In genomic region chr7:92864169-92864568, GRCh38 we compare ENCODE assay signal across 7 cellular contexts. TPM values are rescaled to one million over a fixed set of nuclear protein-coding genes. Genes with fewer than 3 reads are reported as not detected.
DNase-seq lines count a peak whose midpoint lies in the region; ATAC-seq and TF ChIP-seq lines count a peak whose summit lies in the region.
"Not testable (repeated sequence)": the region's sequence is repeated elsewhere in the genome, so short reads cannot be mapped to it uniquely, and the experiment has no call there.

No MANE protein-coding gene starts in this region.

- not testable (repeated sequence) for H3K4me3 Mint-ChIP-seq in glutamatergic neuron (ENCODE audit: unreplicated experiment); osteocyte (ENCODE audit: unreplicated experiment)

- H3K9me2 ChIP-seq in Loucy (replicated peaks; ENCODE audit: low read depth, low read length) = not testable (repeated sequence)

- H3K27ac Mint-ChIP-seq in glutamatergic neuron (ENCODE audit: unreplicated experiment); osteocyte (ENCODE audit: unreplicated experiment): not testable (repeated sequence)

- not testable (repeated sequence) for H2AFZ ChIP-seq in Loucy (ENCODE audit: low read length); OCI-LY3 (ENCODE audit: low read depth, low read length)

- not testable (repeated sequence) for H3K4me3 ChIP-seq in Loucy (ENCODE audit: low read length, poor library complexity, severe bottlenecking); OCI-LY3 (ENCODE audit: low read length); body of pancreas

- WGBS in body of pancreas, 2 donors = 24 to 33% methylated on average over 5 of the region's 5 CpGs

- not testable (repeated sequence) for H3K36me3 ChIP-seq in Loucy (ENCODE audit: insufficient read depth, low read length); OCI-LY3 (replicated peaks; ENCODE audit: low read depth, low read length); body of pancreas (replicated peaks in 1 of 2; ENCODE audit: insufficient read depth in 1 of 2, low read depth in 2 of 2)

- TF ChIP-seq CTCF in Loucy (conservative IDR thresholded peaks at IDR 0.05; ENCODE audit: low read length) (peak; percentile 38; the same call in 1 of the 2 replicates), OCI-LY3 (IDR thresholded peaks at IDR 0.05; ENCODE audit: low read depth, low read length) (peak; percentile 22; the same call in 1 of the 2 replicates), body of pancreas (IDR thresholded peaks at IDR 0.05) (peak in 4 of 7 experiments; percentile 11 to 42 (median 24)), glutamatergic neuron (IDR thresholded peaks at IDR 0.05; ENCODE audit: partially characterized antibody, unreplicated experiment) (peak; percentile 29), osteocyte (IDR thresholded peaks at IDR 0.05) (peak; percentile 11)

- H3K79me2 ChIP-seq in Loucy (ENCODE audit: insufficient read depth, low read length); OCI-LY3 (ENCODE audit: low read length): not testable (repeated sequence)

- not testable (repeated sequence) for H3K9me3 Mint-ChIP-seq in glutamatergic neuron (ENCODE audit: unreplicated experiment)
- peaks cover 11% of the 10 kb centered on the region for H3K9me3 Mint-ChIP-seq in osteocyte (ENCODE audit: unreplicated experiment)

- DNase-seq in DMS53 (lab: John Stamatoyannopoulos, UW) (peak; percentile 60), body of pancreas (peak in 2 of 4 donors; percentile 11 to 16)
- peak; percentile 20 for DNase-seq in activated CD4-positive, alpha-beta T cell treated with anti-CD3 and anti-CD28 coated beads for 48 hours
- not testable (repeated sequence) for DNase-seq in glutamatergic neuron; osteocyte (ENCODE audit: extremely low spot score, unreplicated experiment)

- H3K4me2 ChIP-seq in Loucy (ENCODE audit: low read depth, low read length, poor library complexity, severe bottlenecking); OCI-LY3 (ENCODE audit: low read length): not testable (repeated sequence)

- TF ChIP-seq POLR2A in body of pancreas (IDR thresholded peaks at IDR 0.05) = not testable (repeated sequence)

- H3K36me3 Mint-ChIP-seq in glutamatergic neuron (ENCODE audit: unreplicated experiment); osteocyte (ENCODE audit: unreplicated experiment): not testable (repeated sequence)

- H3K27me3 ChIP-seq in Loucy (ENCODE audit: insufficient read depth, low read length, poor library complexity, severe bottlenecking); OCI-LY3 (ENCODE audit: low read depth, low read length); body of pancreas: not testable (repeated sequence)

- not testable (repeated sequence) for H3K4me1 Mint-ChIP-seq in glutamatergic neuron (ENCODE audit: low read depth, unreplicated experiment); osteocyte (ENCODE audit: unreplicated experiment)

- intact Hi-C loops in body of pancreas (cut with DNase I) = not testable (repeated sequence)

- not testable (repeated sequence) for H3K27ac ChIP-seq in OCI-LY3 (ENCODE audit: low read length); body of pancreas

- not testable (repeated sequence) for H3K9ac ChIP-seq in Loucy (ENCODE audit: low read depth, low read length, poor library complexity, severe bottlenecking); OCI-LY3 (ENCODE audit: low read length)

- H3F3A ChIP-seq in Loucy (ENCODE audit: low read depth) = not testable (repeated sequence)

- not testable (repeated sequence) for H3K4me1 ChIP-seq in Loucy (ENCODE audit: insufficient read depth, low read length, poor library complexity, severe bottlenecking); OCI-LY3 (ENCODE audit: low read length); body of pancreas

- H3K27me3 Mint-ChIP-seq in glutamatergic neuron (ENCODE audit: unreplicated experiment); osteocyte (ENCODE audit: unreplicated experiment): not testable (repeated sequence)

- not testable (repeated sequence) for H3K9me3 ChIP-seq in Loucy (ENCODE audit: insufficient read depth, low read depth, low read length); body of pancreas
- peaks cover 18% of the 10 kb centered on the region for H3K9me3 ChIP-seq in OCI-LY3 (ENCODE audit: insufficient read depth, low read length)

- not testable (repeated sequence) for ATAC-seq in body of pancreas

- not testable (repeated sequence) for H4K20me1 ChIP-seq in Loucy (ENCODE audit: insufficient read depth, low read length, poor library complexity, severe bottlenecking); OCI-LY3 (ENCODE audit: insufficient read depth, low read length)

RNA-seq across cellular contexts. Expression of gene CDK6, which starts 27.8 kb away (rescaled TPM):
- 10 to 100 TPM; 32.6 to 35.0 TPM for total RNA-seq in body of pancreas
- 111 TPM for total RNA-seq in glutamatergic neuron (ENCODE audit: unreplicated experiment)
- total RNA-seq in osteocyte = 52.3 and 53.6 TPM in 2 replicates
